In genomic region chr1:9798236-9799130, GRCh38 we compare ENCODE assay signal across 11 cellular contexts. TPM values are rescaled to one million over a fixed set of nuclear protein-coding genes. Genes with fewer than 3 reads are reported as not detected.
DNase-seq lines count a peak whose midpoint lies in the region; ATAC-seq, FAIRE-seq and TF ChIP-seq lines count a peak whose summit lies in the region.
"Had no signal": no experiment of that assay in that cellular context is flagged by ENCODE, and none has a peak within 500 bp of the region (broad histone marks: within the 10 kb centered on the region; RNA-seq: fewer than 3 reads in every experiment).

No MANE protein-coding gene starts in this region.

- FAIRE-seq in GM12878 (lab: Jason Lieb, UNC) (peak; percentile 71), small intestine (lab: Jason Lieb, UNC) (no peak)

- H3K9ac ChIP-seq in GM12878 (ENCODE audit: control insufficient read depth, insufficient read depth, low read length): no peak overlapping the region

- no peak overlapping the region for H3K27ac ChIP-seq in GM12878 (ENCODE audit: control insufficient read depth, insufficient read depth)
- no peak overlapping the region for H3K27ac ChIP-seq in aorta (ENCODE audit: low read depth in 1 of 2, low read length in 2 of 2)
- no peak overlapping the region for H3K27ac ChIP-seq in small intestine (ENCODE audit: low read depth in 1 of 2, low read length in 1 of 2)
- H3K27ac ChIP-seq: psoas muscle had no signal

- peaks cover 71% of the 10 kb centered on the region for H3K4me1 Mint-ChIP-seq in activated naive CD4-positive, alpha-beta T cell treated with anti-CD3 and anti-CD28 coated beads, Interleukin-2, amount 50 U/mL, for 24 hours
- H3K4me1 Mint-ChIP-seq in immature natural killer cell: peaks cover 51 to 78% of the 10 kb centered on the region in 2 donors

- intact Hi-C loops in GM12878 (cut with micrococcal nuclease; ENCODE audit: unreplicated experiment) (no loop called here), aorta (cut with DNase I) (no loop called here)

- H3K4me1 ChIP-seq in GM12878 (ENCODE audit: control insufficient read depth, insufficient read depth, low read length) (peaks cover 11% of the 10 kb centered on the region; the same call in 1 of the 2 replicates), aorta (ENCODE audit: control insufficient read depth in 1 of 2, insufficient read depth in 2 of 2, low read length in 2 of 2) (peaks cover 0 to 6% of the 10 kb centered on the region in 2 donors), small intestine (ENCODE audit: control insufficient read depth in 2 of 2, insufficient read depth in 1 of 2, low read depth in 1 of 2, low read length in 1 of 2) (peaks cover 0 to 2% of the 10 kb centered on the region in 2 donors)

- BruUV-seq in GM12878 (replicated peaks; lab: Mats Ljungman, UMichigan): no TSS peak

- no peaks in the 10 kb centered on the region for H3K36me3 ChIP-seq in GM12878 (ENCODE audit: control insufficient read depth in 2 of 2, insufficient read depth in 2 of 2, low read length in 1 of 2)
- H3K36me3 ChIP-seq in aorta (ENCODE audit: control insufficient read depth in 1 of 2, insufficient read depth in 2 of 2, low read length in 1 of 2): no peaks in the 10 kb centered on the region
- H3K36me3 ChIP-seq in small intestine (ENCODE audit: control insufficient read depth in 2 of 2, insufficient read depth in 2 of 2, low read length in 2 of 2): no peaks in the 10 kb centered on the region
- H3K36me3 ChIP-seq: stomach had no signal

- H3K27ac Mint-ChIP-seq in activated naive CD4-positive, alpha-beta T cell treated with anti-CD3 and anti-CD28 coated beads, Interleukin-2, amount 50 U/mL, for 24 hours: peak overlapping the region; percentile 63
- peak overlapping the region in 5 of 6 donors; percentile 18 to 76 (median 39) for H3K27ac Mint-ChIP-seq in immature natural killer cell

- peak overlapping the region; percentile 55 for H3K4me3 Mint-ChIP-seq in activated naive CD4-positive, alpha-beta T cell treated with anti-CD3 and anti-CD28 coated beads, Interleukin-2, amount 50 U/mL, for 24 hours
- peak overlapping the region; percentile 1 to 60 (median 22) for H3K4me3 Mint-ChIP-seq in immature natural killer cell

- H3K4me3 ChIP-seq in GM12878: no peak overlapping the region
- no peak overlapping the region for H3K4me3 ChIP-seq in aorta (ENCODE audit: low read length in 2 of 2)
- H3K4me3 ChIP-seq in small intestine (ENCODE audit: low read depth in 1 of 2, low read length in 2 of 2): no peak overlapping the region
- H3K4me3 ChIP-seq: psoas muscle had no signal

- WGBS in GM12878 (ENCODE audit: insufficient coverage, insufficient replicate concordance, low lambda C conversion rate, missing lambda C conversion rate): 97% methylated on average over 11 of the region's 11 CpGs
- WGBS in aorta, 2 donors: 35 to 38% methylated on average over 11 of the region's 11 CpGs
- 80 to 91% (median 85%) methylated on average over 11 of the region's 11 CpGs for WGBS in small intestine, 3 donors

- no peak for TF ChIP-seq RAD21 in GM12878 (IDR thresholded peaks at IDR 0.05; ENCODE audit: insufficient read depth, low read depth, low read length)

- no peaks in the 10 kb centered on the region for H3K27me3 ChIP-seq in GM12878 (replicated peaks in 1 of 2; ENCODE audit: control insufficient read depth in 2 of 2, insufficient read depth in 2 of 2, low read length in 1 of 2)
- no peaks in the 10 kb centered on the region for H3K27me3 ChIP-seq in aorta (ENCODE audit: control insufficient read depth in 1 of 2, insufficient read depth in 2 of 2, low read length in 1 of 2)
- no peaks in the 10 kb centered on the region for H3K27me3 ChIP-seq in small intestine (ENCODE audit: control insufficient read depth in 2 of 2, insufficient read depth in 2 of 2, low read length in 2 of 2)
- H3K27me3 ChIP-seq: stomach had no signal

- no peak for DNase-seq in activated naive CD4-positive, alpha-beta T cell treated with anti-CD3 and anti-CD28 coated beads, Interleukin-2, amount 50 U/mL, for 16 hours
- DNase-seq in GM12878 (ENCODE audit: low read depth, low spot score) (no peak), immature natural killer cell (no peak), aorta (peak in 1 of 2 donors; percentile 56), small intestine (no peak), CD1c-positive myeloid dendritic cell (ENCODE audit: extremely low spot score) (no peak), HuH-7.5 (ENCODE audit: low spot score) (no peak)
- DNase-seq: NCI-H1105, stomach had no signal

- no peaks in the 10 kb centered on the region for H3K9me3 Mint-ChIP-seq in activated naive CD4-positive, alpha-beta T cell treated with anti-CD3 and anti-CD28 coated beads, Interleukin-2, amount 50 U/mL, for 24 hours
- no peaks in the 10 kb centered on the region for H3K9me3 Mint-ChIP-seq in immature natural killer cell

- POLR2A ChIA-PET in GM12878 (lab: Charles Lee): interaction anchor here (1.2 kb wide), 1 partner anchor 31 kb away, joined by 3 read pairs; no protein-coding TSS in a partner anchor

- H3K4me2 ChIP-seq in GM12878 (ENCODE audit: control insufficient read depth, insufficient read depth): no peak overlapping the region

- CTCF ChIA-PET in GM12878 (lab: Yijun Ruan, JAX): interaction anchor here (0.9 kb wide), 1 partner anchor 14 kb away, joined by 4 read pairs; no protein-coding TSS in a partner anchor

- no peak for TF ChIP-seq CTCF in GM12878 (IDR thresholded peaks at IDR 0.05 in 2 of 3, conservative IDR thresholded peaks at IDR 0.05 in 1 of 3; ENCODE audit: control insufficient read depth in 2 of 3, extremely low read depth in 1 of 3, insufficient read depth in 1 of 3, low read depth in 3 of 3, low read length in 3 of 3)

- H3K27me3 Mint-ChIP-seq in activated naive CD4-positive, alpha-beta T cell treated with anti-CD3 and anti-CD28 coated beads, Interleukin-2, amount 50 U/mL, for 24 hours: no peaks in the 10 kb centered on the region
- H3K27me3 Mint-ChIP-seq in immature natural killer cell (ENCODE audit: low read depth in 3 of 3): peaks cover 2 to 3% (median 2%) of the 10 kb centered on the region in 3 donors

- SMC1A ChIA-PET in GM12878 (lab: Charles Lee; ENCODE audit: uncharacterized antibody, unreplicated experiment): interaction anchor here (1.3 to 2.1 kb wide), 2 partner anchors 11 to 66 kb away, joined by 3 to 19 read pairs; no protein-coding TSS in a partner anchor

- peaks cover 5% of the 10 kb centered on the region for H3K36me3 Mint-ChIP-seq in activated naive CD4-positive, alpha-beta T cell treated with anti-CD3 and anti-CD28 coated beads, Interleukin-2, amount 50 U/mL, for 24 hours
- peaks cover 0 to 4% (median 0%) of the 10 kb centered on the region in 3 donors for H3K36me3 Mint-ChIP-seq in immature natural killer cell

- H3K9me3 ChIP-seq in GM12878 (replicated peaks; ENCODE audit: control insufficient read depth, insufficient read depth, low read length) (no peaks in the 10 kb centered on the region), aorta (ENCODE audit: control insufficient read depth, low read length) (no peaks in the 10 kb centered on the region), small intestine (ENCODE audit: control insufficient read depth, low read depth) (no peaks in the 10 kb centered on the region)
- H3K9me3 ChIP-seq: psoas muscle, stomach had no signal

- no peak overlapping the region for H2AFZ ChIP-seq in GM12878 (ENCODE audit: control insufficient read depth, low read depth, low read length)

- TF ChIP-seq EP300 in GM12878 (IDR thresholded peaks at IDR 0.05; ENCODE audit: borderline replicate concordance in 1 of 2, control insufficient read depth in 1 of 2, low read depth in 2 of 2, low read length in 2 of 2): no peak

- RAD21 ChIA-PET in GM12878 (lab: Charles Lee; ENCODE audit: unreplicated experiment): interaction anchor here (0.8 kb wide), 1 partner anchor 14 kb away, joined by 3 read pairs; no protein-coding TSS in a partner anchor

- H4K20me1 ChIP-seq in GM12878 (ENCODE audit: control insufficient read depth, insufficient read depth): no peaks in the 10 kb centered on the region

- ATAC-seq in GM12878: no peak
- peak; percentile 57 for ATAC-seq in aorta (ENCODE audit: low FRiP score)

- no peak for TF ChIP-seq POLR2A in GM12878 (IDR thresholded peaks at IDR 0.05; ENCODE audit: low read depth, low read length)

- in situ Hi-C loops in GM12878 (cut with MboI): no loop called here

- peaks cover 46% of the 10 kb centered on the region for H3K79me2 ChIP-seq in GM12878 (ENCODE audit: control insufficient read depth, insufficient read depth, low read length)

TF ChIP-seq in GM12878, 131 proteins besides CTCF, POLR2A, EP300 and RAD21 (continues in another document):
- TF ChIP-seq HCFC1 (IDR thresholded peaks at IDR 0.05; ENCODE audit: low read length): no peak
- TF ChIP-seq RB1 (IDR thresholded peaks at IDR 0.05; ENCODE audit: borderline replicate concordance): no peak
- no peak for TF ChIP-seq SMAD1 (IDR thresholded peaks at IDR 0.05; ENCODE audit: low read depth, partially characterized antibody)
- no peak for TF ChIP-seq MAX (IDR thresholded peaks at IDR 0.05; ENCODE audit: low read depth, low read length)
- no peak for TF ChIP-seq YY1 (IDR thresholded peaks at IDR 0.05; ENCODE audit: low read depth, low read length)
- TF ChIP-seq ASH2L (IDR thresholded peaks at IDR 0.05; ENCODE audit: borderline replicate concordance, low read depth): no peak

RNA-seq across cellular contexts. Expression of gene CLSTN1, which starts 25.3 kb away (rescaled TPM):
- total RNA-seq in GM12878 (2013; cell fraction: nucleolus; rRNA removed): 36.4 and 44.3 TPM in 2 replicates
- total RNA-seq in GM12878 (2014; rRNA removed): 24.9 and 32.3 TPM in 2 replicates
- 18.4 and 21.5 TPM in 2 replicates for total RNA-seq in GM12878 (2014; rRNA removed; fragmentation: Illumina TruSeq; extraction: Trizol)
- 63.2 and 64.4 TPM in 2 replicates for total RNA-seq in GM12878 (2021)
- 22.3 TPM for polyA plus RNA-seq in GM12878 (2011; ENCODE audit: low read depth)
- polyA plus RNA-seq in GM12878 (2011; rRNA removed): 7.0 and 11.7 TPM in 2 replicates
- polyA plus RNA-seq in GM12878 (2011; cell fraction: cytosol; rRNA removed): 18.3 and 21.7 TPM in 2 replicates
- 25.4 and 32.6 TPM in 2 replicates for polyA plus RNA-seq in GM12878 (2011; cell fraction: nucleus; rRNA removed)
- polyA plus RNA-seq in GM12878 (2012): 46.2 and 49.9 TPM in 2 replicates
- polyA plus RNA-seq in GM12878 (2014; fragmentation: Illumina TruSeq; extraction: Trizol): 31.3 and 37.6 TPM in 2 replicates
- 1 to 10 TPM; 2.7 to 5.6 TPM for polyA plus RNA-seq in GM12878 (2014; fragmentation: Nextera tagmentation; extraction: Ambion mirVana)
- polyA plus RNA-seq in GM12878 (2014; rRNA removed): 29.5 and 32.0 TPM in 2 replicates
- polyA plus RNA-seq in GM12878 (2016; fragmentation: Nextera tagmentation; extraction: Ambion mirVana): 10 to 100 TPM in 1 of 2 experiments, 1 to 10 TPM in 1; 6.5 to 24.9 TPM
- polyA minus RNA-seq in GM12878 (2011; rRNA and poly(A)+ RNA removed): 14.1 and 17.1 TPM in 2 replicates
- polyA minus RNA-seq in GM12878 (2011; cell fraction: cytosol; rRNA and poly(A)+ RNA removed): 16.7 and 19.6 TPM in 2 replicates
- 6.3 and 11.1 TPM in 2 replicates for polyA minus RNA-seq in GM12878 (2011; cell fraction: nucleus; rRNA and poly(A)+ RNA removed)
- 10 to 100 TPM in 2 of 3 donors, 1 to 10 TPM in 1; 7.4 to 35.7 (median 11.0) TPM for polyA plus RNA-seq in immature natural killer cell
- total RNA-seq in aorta: 100 to 1,000 TPM in 1 of 2 donors, 10 to 100 TPM in 1; 85.3 to 113 TPM
- polyA plus RNA-seq in aorta: 10 to 100 TPM; 17.0 to 63.3 TPM
- 10 to 100 TPM; 29.2 to 50.6 (median 33.1) TPM for polyA plus RNA-seq in small intestine
